8 cellular contexts compared by ENCODE assay signal in genomic region chr6:164942271-164942670, GRCh38.
"Had no signal": no experiment of that assay in that cellular context is flagged by ENCODE, and none has a peak within 500 bp of the region (broad histone marks: within the 10 kb centered on the region; RNA-seq: fewer than 3 reads in every experiment).

No MANE protein-coding gene starts in this region.

- H3K27ac ChIP-seq: GM23248 had no signal

- H3K4me3 ChIP-seq: GM23248, GM23338, HAP-1 had no signal

- H3K36me3 ChIP-seq: HAP-1 had no signal

- H2AFZ ChIP-seq: GM23248, GM23338 had no signal

- DNase-seq: GM23248, GOT3, H7, H9, HCEC 1CT, HFFc6 had no signal

- H3K4me1 ChIP-seq: HAP-1 had no signal

- H3K9me3 ChIP-seq: HAP-1 had no signal

- H3K4me2 ChIP-seq: GM23338 had no signal

- H3K9ac ChIP-seq: GM23248 had no signal
